Comparison of ENCODE assay signal across 32 cellular contexts in genomic region chr6:97392735-97393134, GRCh38.
"Had no signal": no experiment of that assay in that cellular context is flagged by ENCODE, and none has a peak within 500 bp of the region (broad histone marks: within the 10 kb centered on the region; RNA-seq: fewer than 3 reads in every experiment).

No MANE protein-coding gene starts in this region.

- H3K4me1 ChIP-seq: Peyer's patch had no signal

- ATAC-seq: activated naive CD8-positive, alpha-beta T cell treated with anti-CD3 and anti-CD28 coated beads, Interleukin-2, amount 50 U/mL, for 24 hours; activated T-cell treated with anti-CD3 and anti-CD28 coated beads, Interleukin-2, amount 50 U/mL, for 4 hours; K562; PC-3 had no signal

- H3K36me3 ChIP-seq: Peyer's patch had no signal

- H3K27me3 Mint-ChIP-seq: brain had no signal

- H3K4me3 Mint-ChIP-seq: activated B cell treated with CpG ODN at 0.5 μM for 24 hours; activated CD4-positive, alpha-beta memory T cell treated with anti-CD3 and anti-CD28 coated beads for 36 hours; activated naive CD4-positive, alpha-beta T cell treated with anti-CD3 and anti-CD28 coated beads for 36 hours; activated naive CD8-positive, alpha-beta T cell; activated naive CD8-positive, alpha-beta T cell treated with anti-CD3 and anti-CD28 coated beads, Interleukin-2, amount 50 U/mL, for 24 hours; activated T-cell treated with anti-CD3 and anti-CD28 coated beads, Interleukin-2, amount 50 U/mL, for 4 hours; activated T-helper 1 cell treated with anti-CD3 and anti-CD28 coated beads, Interleukin-12 subunit alpha, Interleukin-12 subunit beta, Interleukin-2, Interleukin-4 antibody, amounts not matched to agents 30 ng/mL and 10 ng/mL and 1 ng/mL, durations not matched to agents 14 hours and 24 hours and 36 hours; brain had no signal

- H3K27ac ChIP-seq: Peyer's patch had no signal

- H3K9me3 Mint-ChIP-seq: activated B cell treated with CpG ODN at 0.5 μM for 24 hours; activated CD4-positive, alpha-beta memory T cell treated with anti-CD3 and anti-CD28 coated beads for 36 hours; activated naive CD4-positive, alpha-beta T cell treated with anti-CD3 and anti-CD28 coated beads for 36 hours; activated naive CD8-positive, alpha-beta T cell treated with anti-CD3 and anti-CD28 coated beads, Interleukin-2, amount 50 U/mL, for 24 hours; activated T-cell treated with anti-CD3 and anti-CD28 coated beads, Interleukin-2, amount 50 U/mL, for 4 hours; activated T-helper 1 cell treated with anti-CD3 and anti-CD28 coated beads, Interleukin-12 subunit alpha, Interleukin-12 subunit beta, Interleukin-2, Interleukin-4 antibody, amounts not matched to agents 30 ng/mL and 10 ng/mL and 1 ng/mL, durations not matched to agents 14 hours and 24 hours and 36 hours had no signal

- H3K4me1 Mint-ChIP-seq: activated B cell treated with CpG ODN at 0.5 μM for 24 hours had no signal

- DNase-seq: activated B cell treated with CpG ODN at 0.5 μM for 24 hours; activated CD4-positive, alpha-beta memory T cell treated with anti-CD3 and anti-CD28 coated beads for 36 hours; activated CD4-positive, alpha-beta T cell treated with anti-CD3 and anti-CD28 coated beads for 4 hours; activated CD4-positive, alpha-beta T cell treated with anti-CD3 and anti-CD28 coated beads, Interleukin-2, amount 50 U/mL, for 1 hour; activated CD4-positive, CD25-positive, alpha-beta regulatory T cell treated with anti-CD3 and anti-CD28 coated beads, Interleukin-2, amount 50 U/mL, for 72 hours; activated CD8-positive, alpha-beta memory T cell treated with anti-CD3 and anti-CD28 coated beads, Interleukin-2, amount 50 U/mL, for 4 hours; activated gamma-delta T cell treated with Interleukin-2 at 50 U/mL for 16 hours; activated naive CD4-positive, alpha-beta T cell treated with anti-CD3 and anti-CD28 coated beads for 36 hours; activated naive CD8-positive, alpha-beta T cell treated with anti-CD3 and anti-CD28 coated beads, Interleukin-2, amount 50 U/mL, for 24 hours; activated T-cell treated with anti-CD3 and anti-CD28 coated beads for 4 hours; activated T-cell treated with anti-CD3 and anti-CD28 coated beads, Interleukin-2, amount 50 U/mL, for 4 hours; anterior cingulate cortex; caudate nucleus; cerebellar nuclear complex; NCI-H1105; NCI-H1417 treated with DMSO at 0.1 percent for 48 hours; NCI-H187 treated with DMSO at 0.1 percent for 48 hours; NCI-H2081; NCI-H2171 treated with DMSO at 0.1 percent for 48 hours; NCI-H2227 treated with DMSO at 0.1 percent for 48 hours; NCI-H446 treated with DMSO at 0.1 percent for 48 hours; NCI-H524; NCI-H69; NK-92 treated with Interleukin-12 subunit alpha and Interleukin-12 subunit beta, amount 100 ng/mL, for 24 hours; PC-3; Peyer's patch; RPMI8226; SHP77 treated with DMSO at 0.1 percent for 48 hours had no signal

- H3K27me3 ChIP-seq: Peyer's patch had no signal

- H3K9me3 ChIP-seq: Peyer's patch had no signal

- H3K4me3 ChIP-seq: K562, Peyer's patch had no signal

- H3K36me3 Mint-ChIP-seq: activated CD4-positive, alpha-beta memory T cell treated with anti-CD3 and anti-CD28 coated beads for 36 hours; activated naive CD8-positive, alpha-beta T cell had no signal

- H3K27ac Mint-ChIP-seq: activated B cell treated with CpG ODN at 0.5 μM for 24 hours; activated CD4-positive, alpha-beta memory T cell treated with anti-CD3 and anti-CD28 coated beads for 36 hours; activated naive CD4-positive, alpha-beta T cell treated with anti-CD3 and anti-CD28 coated beads for 36 hours; activated naive CD8-positive, alpha-beta T cell; activated naive CD8-positive, alpha-beta T cell treated with anti-CD3 and anti-CD28 coated beads, Interleukin-2, amount 50 U/mL, for 24 hours; activated T-helper 1 cell treated with anti-CD3 and anti-CD28 coated beads, Interleukin-12 subunit alpha, Interleukin-12 subunit beta, Interleukin-2, Interleukin-4 antibody, amounts not matched to agents 30 ng/mL and 10 ng/mL and 1 ng/mL, durations not matched to agents 14 hours and 24 hours and 36 hours had no signal
